ENCODE assay signal across 12 cellular contexts in the genomic region with DNA sequence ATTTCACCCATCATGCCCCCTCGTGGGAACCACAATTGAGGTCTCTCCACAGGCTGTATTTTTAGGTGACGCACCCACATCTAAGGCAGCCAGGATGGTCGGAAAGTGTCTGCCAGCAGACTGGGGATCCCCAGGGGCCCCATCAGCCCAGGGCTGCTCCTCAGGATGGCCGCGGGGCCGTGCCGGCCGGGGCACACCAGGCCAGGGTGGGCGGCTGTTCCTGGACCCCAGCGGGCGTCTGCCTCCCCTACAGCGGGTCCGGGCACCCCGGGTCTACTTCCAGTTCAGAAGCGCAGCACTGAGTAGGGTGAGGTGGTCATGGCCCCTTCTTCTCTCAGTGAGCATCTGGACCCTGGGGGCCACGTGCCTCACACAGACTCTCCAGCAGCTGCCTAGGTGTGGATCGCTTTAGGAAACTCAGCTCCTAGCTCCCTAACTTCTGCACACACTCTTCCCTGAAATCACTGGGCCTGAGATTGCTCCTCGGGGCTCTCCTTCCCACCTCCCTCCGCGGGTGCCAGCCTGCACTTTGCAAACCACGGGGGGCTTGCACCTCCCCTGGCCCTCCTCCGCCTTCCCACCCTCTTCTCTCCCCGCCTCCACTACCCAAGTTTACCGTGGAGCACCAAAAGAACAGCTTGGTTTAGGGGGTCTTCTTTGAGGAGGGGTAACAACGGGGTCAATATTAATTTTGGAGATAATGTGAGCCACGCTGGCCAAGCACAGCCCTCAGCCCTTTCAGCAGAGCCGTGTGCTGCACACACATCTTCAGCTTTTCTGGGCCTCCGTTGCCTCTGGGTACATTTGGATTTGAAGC. TPM values are rescaled to one million over a fixed set of nuclear protein-coding genes. Genes with fewer than 3 reads are reported as not detected.
DNase-seq lines count a peak whose midpoint lies in the region; ATAC-seq and TF ChIP-seq lines count a peak whose summit lies in the region.
"Had no signal": no experiment of that assay in that cellular context is flagged by ENCODE, and none has a peak within 500 bp of the region (broad histone marks: within the 10 kb centered on the region; RNA-seq: fewer than 3 reads in every experiment).

No MANE protein-coding gene starts in this region.

- H3K4me3 Mint-ChIP-seq in T-helper 17 cell: no peak overlapping the region

- H3K27ac ChIP-seq in heart right ventricle (no peak overlapping the region), right atrium auricular region (no peak overlapping the region), aorta (ENCODE audit: low read depth in 1 of 2, low read length in 2 of 2) (no peak overlapping the region), gastroesophageal sphincter (no peak overlapping the region)
- H3K27ac ChIP-seq: epithelial cell of prostate had no signal

- H3K27me3 ChIP-seq in heart right ventricle (peaks cover 4 to 73% (median 45%) of the 10 kb centered on the region in 7 donors), right atrium auricular region (no peaks in the 10 kb centered on the region), aorta (ENCODE audit: control insufficient read depth in 1 of 2, insufficient read depth in 2 of 2, low read length in 1 of 2) (no peaks in the 10 kb centered on the region), gastroesophageal sphincter (peaks cover 47% of the 10 kb centered on the region)

- no peak for TF ChIP-seq CTCF in heart right ventricle (IDR thresholded peaks at IDR 0.05)
- no peak for TF ChIP-seq CTCF in right atrium auricular region (IDR thresholded peaks at IDR 0.05)
- no peak for TF ChIP-seq CTCF in gastroesophageal sphincter (IDR thresholded peaks at IDR 0.05)

- no peak for TF ChIP-seq POLR2A in gastroesophageal sphincter (IDR thresholded peaks at IDR 0.05)

- intact Hi-C loops in heart right ventricle (cut with DNase I): loop anchor here in 9 of 10 donors (1.0 to 10.0 kb wide), 16 partner anchors 599 to 1157 kb away; partner anchors contain the start of gene MYLK4 (in 2 of the 9)
- intact Hi-C loops in aorta (cut with DNase I): loop anchor here (2.0 to 5.0 kb wide), 4 partner anchors 602 to 1157 kb away; partner anchors contain the start of gene MYLK4 (in 2 of the 2)

- H3K9me3 ChIP-seq in heart right ventricle (no peaks in the 10 kb centered on the region), right atrium auricular region (no peaks in the 10 kb centered on the region), T-helper 17 cell (ENCODE audit: control insufficient read depth, low read length, poor library complexity, severe bottlenecking) (no peaks in the 10 kb centered on the region), aorta (ENCODE audit: control insufficient read depth, low read length) (no peaks in the 10 kb centered on the region), gastroesophageal sphincter (no peaks in the 10 kb centered on the region)

- H3K4me1 ChIP-seq in heart right ventricle (peaks cover 0 to 11% (median 7%) of the 10 kb centered on the region in 9 donors), right atrium auricular region (peaks cover 0 to 8% of the 10 kb centered on the region in 2 donors), aorta (ENCODE audit: control insufficient read depth in 1 of 2, insufficient read depth in 2 of 2, low read length in 2 of 2) (no peaks in the 10 kb centered on the region), gastroesophageal sphincter (peaks cover 0 to 8% (median 4%) of the 10 kb centered on the region in 3 donors)

- H3K4me3 ChIP-seq in heart right ventricle (peak overlapping the region in 9 of 10 donors; percentile 7 to 47 (median 33)), right atrium auricular region (peak overlapping the region in 1 of 2 donors; percentile 31), aorta (ENCODE audit: low read length in 2 of 2) (no peak overlapping the region), gastroesophageal sphincter (no peak overlapping the region)

- in situ Hi-C loops in ACHN (cut with HindIII; ENCODE audit: low pct_ligation_motif_present, low pct_unique_long_range_greater_than_20kb, low sequenced_read_pairs): no loop called here

- H3K36me3 Mint-ChIP-seq in T-helper 17 cell (ENCODE audit: low read depth): peaks cover 6% of the 10 kb centered on the region
- H3K36me3 Mint-ChIP-seq: activated naive CD8-positive, alpha-beta T cell treated with anti-CD3 and anti-CD28 coated beads, Interleukin-2, amount 10 ng/mL, durations not matched to agents 7 days and 5 days had no signal

- no peak for TF ChIP-seq EP300 in gastroesophageal sphincter (IDR thresholded peaks at IDR 0.05)

- peak in 1 of 8 donors; percentile 20 for ATAC-seq in heart right ventricle
- peak; percentile 34 for ATAC-seq in T-helper 17 cell
- peak; percentile 27 for ATAC-seq in aorta (ENCODE audit: low FRiP score)
- ATAC-seq in gastroesophageal sphincter: no peak

- 55% methylated on average over 28 of the region's 28 CpGs for WGBS in heart right ventricle, 2 donors
- 77 to 82% methylated on average over 28 of the region's 28 CpGs for WGBS in aorta, 2 donors
- 56 to 80% methylated on average over 5 to 14 of the region's 28 CpGs for WGBS in gastroesophageal sphincter (ENCODE audit: low coverage in 1 of 2), 2 donors

- no peak for DNase-seq in heart right ventricle
- DNase-seq in right atrium auricular region (ENCODE audit: low spot score): no peak
- no peak for DNase-seq in T-helper 17 cell
- peak; percentile 88 for DNase-seq in mesenteric fat pad (ENCODE audit: low spot score)
- DNase-seq in aorta: no peak
- DNase-seq in ACHN: no peak
- no peak for DNase-seq in NCI-H446 treated with DMSO at 0.1 percent for 48 hours (lab: John Stamatoyannopoulos, UW)
- DNase-seq: left cardiac atrium, NCI-H1092 had no signal

- H3K36me3 ChIP-seq in heart right ventricle (no peaks in the 10 kb centered on the region), right atrium auricular region (no peaks in the 10 kb centered on the region), aorta (ENCODE audit: control insufficient read depth in 1 of 2, insufficient read depth in 2 of 2, low read length in 1 of 2) (no peaks in the 10 kb centered on the region), gastroesophageal sphincter (no peaks in the 10 kb centered on the region)

- H3K4me1 Mint-ChIP-seq in T-helper 17 cell: peaks cover 7% of the 10 kb centered on the region

- no peak overlapping the region for H3K27ac Mint-ChIP-seq in T-helper 17 cell
- H3K27ac Mint-ChIP-seq: activated naive CD8-positive, alpha-beta T cell treated with anti-CD3 and anti-CD28 coated beads, Interleukin-2, amount 10 ng/mL, durations not matched to agents 7 days and 5 days had no signal

- peaks cover 84% of the 10 kb centered on the region for H3K27me3 Mint-ChIP-seq in T-helper 17 cell

RNA-seq across cellular contexts. Expression of gene FOXC1, which starts 14.2 kb away (rescaled TPM):
- total RNA-seq in heart right ventricle (1 to 10 TPM; 2.8 to 7.4 (median 4.3) TPM), right atrium auricular region (10 to 100 TPM; 13.5 to 23.6 TPM), T-helper 17 cell (under 1 TPM in 1 of 2 donors, not detected in 1; 0.21 TPM), mesenteric fat pad (7.6 TPM), aorta (100 to 1,000 TPM in 1 of 2 donors, 10 to 100 TPM in 1; 88.8 to 134 TPM), gastroesophageal sphincter (10 to 100 TPM in 2 of 4 donors, 1 to 10 TPM in 2; 3.1 to 16.9 (median 7.2) TPM)
- polyA plus RNA-seq in heart right ventricle (1 to 10 TPM; 3.0 to 3.6 TPM), aorta (10 to 100 TPM; 18.5 to 52.5 TPM)
- total RNA-seq: activated naive CD8-positive, alpha-beta T cell treated with anti-CD3 and anti-CD28 coated beads, Interleukin-2, amount 10 ng/mL, durations not matched to agents 7 days and 5 days had no signal

Comparison
In these comparisons a context has a peak if more than half of its experiments do, and no peak if none do; other contexts are left out.
1. H3K4me3 ChIP-seq: peak in heart right ventricle (9 of 10); none in aorta (0 of 2) and gastroesophageal sphincter (0 of 2).